In the genomic region with DNA sequence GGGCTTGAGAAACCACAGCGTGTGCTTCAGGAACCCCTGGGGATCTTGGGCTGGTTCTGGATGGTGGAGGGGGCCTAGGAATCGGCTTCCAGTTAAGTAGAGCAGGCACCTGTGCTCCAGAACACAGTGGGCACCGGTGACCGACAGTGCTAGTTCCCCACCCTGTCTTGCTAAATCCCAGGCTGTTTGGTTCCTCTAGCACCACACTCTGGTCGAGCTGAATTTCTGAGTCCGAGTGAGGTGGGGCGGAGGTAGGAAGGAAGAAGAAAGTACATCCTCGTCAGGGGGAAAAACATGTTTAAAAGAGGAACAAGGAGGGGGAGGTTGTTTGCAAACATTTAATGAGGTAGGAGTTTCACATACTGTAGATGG, we compare ENCODE assay signal across 8 cellular contexts. TPM values are rescaled to one million over a fixed set of nuclear protein-coding genes. Genes with fewer than 3 reads are reported as not detected.
A peak's percentile ranks its signal among the peaks of the same experiment; 100 is the strongest.
DNase-seq lines count a peak whose midpoint lies in the region; ATAC-seq and TF ChIP-seq lines count a peak whose summit lies in the region.

No MANE protein-coding gene starts in this region.

- no peaks in the 10 kb centered on the region for H3K9me3 Mint-ChIP-seq in naive B cell

- ATAC-seq in GM21526 (IDR thresholded peaks at IDR 0.05; ENCODE audit: low FRiP score, unreplicated experiment): peak; percentile 36
- ATAC-seq in naive B cell (ENCODE audit: low read depth in 2 of 2): peak in 1 of 2 donors; percentile 57

- peak overlapping the region; percentile 40 for H3K27ac ChIP-seq in adipose tissue (ENCODE audit: low read depth, low read length)

- DNase-seq in HT-29 (ENCODE audit: low spot score): peak; percentile 58
- DNase-seq in naive B cell: no peak
- DNase-seq in DMS114 treated with DMSO at 0.1 percent for 48 hours (lab: John Stamatoyannopoulos, UW; ENCODE audit: unreplicated experiment): no peak
- DNase-seq in H4 (ENCODE audit: low spot score): no peak
- no peak for DNase-seq in 8988T

- H3K27ac Mint-ChIP-seq in naive B cell: peak overlapping the region; percentile 94 to 99 (median 98)

- H3K4me1 Mint-ChIP-seq in naive B cell: peaks cover 69 to 97% (median 84%) of the 10 kb centered on the region in 3 donors

- WGBS in adipose tissue, 3 donors: 45 to 76% (median 48%) methylated on average over 8 of the region's 8 CpGs

- peak; percentile 27; the same call in 1 of the 3 replicates for TF ChIP-seq CTCF in GM12872 (IDR thresholded peaks at IDR 0.05; ENCODE audit: insufficient read depth, low read depth, low read length)

- peak overlapping the region; percentile 46 to 87 (median 83) for H3K4me3 Mint-ChIP-seq in naive B cell

- H3K27me3 Mint-ChIP-seq in naive B cell: no peaks in the 10 kb centered on the region

- H3K36me3 Mint-ChIP-seq in naive B cell: no peaks in the 10 kb centered on the region

RNA-seq across cellular contexts. Expression of a gene that starts 29.1 kb away (rescaled TPM):
- total RNA-seq in HT-29 (2014; rRNA removed; shearing (Covaris generic)): 51.5 and 55.3 TPM in 2 replicates
- polyA plus RNA-seq in adipose tissue (10 to 100 TPM in 1 of 3 donors, 1 to 10 TPM in 2; 1.5 to 11.7 (median 3.8) TPM), naive B cell (ENCODE audit: low read depth in 6 of 6) (1 to 10 TPM; 4.7 to 9.1 (median 6.2) TPM)
- total RNA-seq in H4 (2014; rRNA removed; shearing (Covaris generic)): 24.4 and 29.8 TPM in 2 replicates
